Comparison of ENCODE assay signal across 12 cellular contexts in genomic region chr7:74372060-74372408, GRCh38.
DNase-seq lines count a peak whose midpoint lies in the region; ATAC-seq, FAIRE-seq and TF ChIP-seq lines count a peak whose summit lies in the region.
"Had no signal": no experiment of that assay in that cellular context is flagged by ENCODE, and none has a peak within 500 bp of the region (broad histone marks: within the 10 kb centered on the region; RNA-seq: fewer than 3 reads in every experiment).

No MANE protein-coding gene starts in this region.

- no peak for FAIRE-seq in H1 (lab: Jason Lieb, UNC)
- FAIRE-seq: colon had no signal

- no peak for DNase-seq in MM.1S
- DNase-seq in H1 (ENCODE audit: low read depth in 1 of 2, low spot score in 2 of 2), result peak in 1 of 2 experiments; percentile 55
- DNase-seq in midbrain (lab: John Stamatoyannopoulos, UW), result peak; percentile 72
- no peak for DNase-seq in thoracic aorta (ENCODE audit: low spot score)
- DNase-seq in GDM1 (lab: John Stamatoyannopoulos, UW), result no peak
- DNase-seq: activated CD4-positive, alpha-beta T cell treated with anti-CD3 and anti-CD28 coated beads for 1 hour; activated gamma-delta T cell treated with Interleukin-2 at 50 U/mL for 16 hours; DMS 273 treated with DMSO at 0.1 percent for 48 hours; SK-N-SH had no signal

- CTCF ChIA-PET in H1 (lab: Charles Lee; ENCODE audit: partially characterized antibody), result interaction anchor here (0.8 to 2.3 kb wide), 5 partner anchors 29 to 274 kb away, joined by 3 to 10 read pairs (median 5); no protein-coding TSS in a partner anchor

- no peak overlapping the region for H4K91ac ChIP-seq in H1 (replicated peaks; ENCODE audit: insufficient read length, low read length)

- H2BK5ac ChIP-seq in H1 (ENCODE audit: low read depth, low read length), result 0 out of 2 replicates have a peak overlapping the region, but pooled peaks have one; percentile 3

- TF ChIP-seq RAD21 in H1 (IDR thresholded peaks at IDR 0.05 in 1 of 2, conservative IDR thresholded peaks at IDR 0.05 in 1 of 2; ENCODE audit: low read depth in 2 of 2, low read length in 2 of 2), result no peak

- peak in 1 of 2 experiments; percentile 19; a peak in 1 of 3 replicates for TF ChIP-seq POLR2A in H1 (IDR thresholded peaks at IDR 0.05; ENCODE audit: control extremely low read depth in 1 of 2, low read depth in 2 of 2, low read length in 2 of 2)

- no peak overlapping the region for H3K23ac ChIP-seq in H1 (ENCODE audit: insufficient read length)

- no peak overlapping the region for H3K14ac ChIP-seq in H1 (ENCODE audit: insufficient read length)

- no peak overlapping the region; the same call in 1 of the 2 replicates for H3K18ac ChIP-seq in H1 (ENCODE audit: extremely low read depth, low read length)

- H3K27me3 ChIP-seq in MM.1S (replicated peaks; ENCODE audit: insufficient read depth, low read length) (no peaks in the 10 kb centered on the region; the same call in 1 of the 2 replicates), H1 (replicated peaks in 1 of 4; ENCODE audit: control insufficient read depth in 3 of 4, extremely low read depth in 1 of 4, insufficient read depth in 3 of 4, low read length in 3 of 4) (no peaks in the 10 kb centered on the region; a peak in 1 of 7 replicates), thoracic aorta (replicated peaks; ENCODE audit: insufficient read depth) (no peaks in the 10 kb centered on the region)

- no peak overlapping the region for H2BK20ac ChIP-seq in H1 (ENCODE audit: low read length)

- no peak overlapping the region for H4K8ac ChIP-seq in H1 (ENCODE audit: extremely low read depth, insufficient read depth, low read length)

- no peaks in the 10 kb centered on the region for H3K36me3 ChIP-seq in MM.1S (replicated peaks; ENCODE audit: insufficient read depth, low read length)
- peaks cover 0 to 11% (median 3%) of the 10 kb centered on the region in 4 experiments; a peak in 2 of 8 replicates for H3K36me3 ChIP-seq in H1 (ENCODE audit: control insufficient read depth in 2 of 4, insufficient read depth in 4 of 4, low read length in 3 of 4)
- peaks cover 10% of the 10 kb centered on the region for H3K36me3 ChIP-seq in thoracic aorta

- H3K4me3 ChIP-seq in MM.1S (ENCODE audit: low read length), result peak overlapping the region; percentile 38
- H3K4me3 ChIP-seq in H1 (ENCODE audit: extremely low read depth in 1 of 4, insufficient read depth in 2 of 4, low read depth in 3 of 4, low read length in 4 of 4), result peak overlapping the region; percentile 1 to 56 (median 36); a peak in 5 of 8 replicates
- no peak overlapping the region for H3K4me3 ChIP-seq in thoracic aorta

- no peak overlapping the region for H2BK12ac ChIP-seq in H1 (ENCODE audit: low read depth, low read length)

- no peak overlapping the region for H3K27ac ChIP-seq in MM.1S (ENCODE audit: low read length)
- no peak overlapping the region for H3K27ac ChIP-seq in H1 (ENCODE audit: low read depth, low read length)
- H3K27ac ChIP-seq in thoracic aorta, result peak overlapping the region; percentile 5 to 8

- H3K4me2 ChIP-seq in MM.1S (ENCODE audit: low read depth, low read length), result peak overlapping the region; percentile 87
- peak overlapping the region; percentile 64 to 80 for H3K4me2 ChIP-seq in H1 (ENCODE audit: insufficient read depth in 1 of 2, low read depth in 2 of 2, low read length in 2 of 2)

- H4K5ac ChIP-seq in H1 (ENCODE audit: insufficient read length, low read depth, low read length), result peak overlapping the region; percentile 24

- no peaks in the 10 kb centered on the region for H3K79me1 ChIP-seq in H1 (ENCODE audit: low read depth, low read length)

- ATAC-seq in thoracic aorta (ENCODE audit: insufficient number of reproducible peaks, low FRiP score, low read depth), result no peak
- ATAC-seq in GM18498 (IDR thresholded peaks at IDR 0.05; ENCODE audit: unreplicated experiment), result no peak
- ATAC-seq in HG03521 (IDR thresholded peaks at IDR 0.05; ENCODE audit: unreplicated experiment), result no peak

- H4K20me1 ChIP-seq in MM.1S (ENCODE audit: insufficient read depth, low read length) (no peaks in the 10 kb centered on the region), H1 (replicated peaks in 1 of 2; ENCODE audit: control insufficient read depth in 1 of 2, insufficient read depth in 2 of 2, low read length in 2 of 2) (no peaks in the 10 kb centered on the region)

- no peaks in the 10 kb centered on the region for H3K9me2 ChIP-seq in MM.1S (replicated peaks; ENCODE audit: insufficient read depth, low read length)
- H3K9me2 ChIP-seq: SK-N-SH had no signal

- no peak overlapping the region for H2AK5ac ChIP-seq in H1 (ENCODE audit: low read depth, low read length)

- H3F3A ChIP-seq in MM.1S (ENCODE audit: insufficient read depth, low read length), result no peaks in the 10 kb centered on the region

- peak overlapping the region; percentile 98 for H2AFZ ChIP-seq in MM.1S (ENCODE audit: low read length)
- H2AFZ ChIP-seq in H1 (ENCODE audit: low read length), result no peak overlapping the region

- no peak overlapping the region for H2BK15ac ChIP-seq in H1 (ENCODE audit: low read length)

- no peak overlapping the region for H2BK120ac ChIP-seq in H1 (replicated peaks; ENCODE audit: low read depth, low read length)

- H3K4ac ChIP-seq in H1 (replicated peaks; ENCODE audit: insufficient read length, low read depth, low read length), result no peak overlapping the region

- H3K79me2 ChIP-seq in MM.1S (ENCODE audit: low read length), result no peaks in the 10 kb centered on the region
- H3K79me2 ChIP-seq in H1 (ENCODE audit: control insufficient read depth in 1 of 2, insufficient read depth in 2 of 2, low read length in 2 of 2), result no peaks in the 10 kb centered on the region

- no peak for TF ChIP-seq CTCF in MM.1S (IDR thresholded peaks at IDR 0.05; ENCODE audit: low read length)
- no peak for TF ChIP-seq CTCF in H1 (IDR thresholded peaks at IDR 0.05; ENCODE audit: control extremely low read depth in 1 of 3, insufficient read depth in 1 of 3, low read depth in 1 of 3, low read length in 3 of 3)
- TF ChIP-seq CTCF in thoracic aorta (IDR thresholded peaks at IDR 0.05), result no peak

- WGBS in H1 (ENCODE audit: extremely low coverage in 1 of 2, insufficient coverage in 1 of 2, insufficient read length in 1 of 2, insufficient replicate concordance in 2 of 2, low coverage in 1 of 2, low lambda C conversion rate in 2 of 2, missing lambda C conversion rate in 1 of 2), 2 experiments, result 38% methylated on average over 5 of the region's 8 CpGs; no CpG with 5 or more reads in 1 of the 2 experiments

- peaks cover 7% of the 10 kb centered on the region; the same call in 1 of the 2 replicates for H3K23me2 ChIP-seq in H1 (ENCODE audit: low read depth, low read length)

- H3K9me3 ChIP-seq in MM.1S (replicated peaks; ENCODE audit: insufficient read depth, low read length) (no peaks in the 10 kb centered on the region), H1 (ENCODE audit: insufficient read depth in 2 of 2, low read depth in 1 of 2, low read length in 1 of 2) (no peaks in the 10 kb centered on the region), thoracic aorta (no peaks in the 10 kb centered on the region)
- H3K9me3 ChIP-seq: SK-N-SH had no signal

- H3K56ac ChIP-seq in H1 (replicated peaks; ENCODE audit: insufficient read length, low read depth, low read length), result no peak overlapping the region

- no peak for TF ChIP-seq EP300 in H1 (IDR thresholded peaks at IDR 0.05; ENCODE audit: borderline replicate concordance in 1 of 2, low read depth in 2 of 2, low read length in 2 of 2)

- H3K9ac ChIP-seq in MM.1S (ENCODE audit: low read length), result 0 out of 2 replicates have a peak overlapping the region, but pooled peaks have one; percentile 22
- no peak overlapping the region for H3K9ac ChIP-seq in H1 (replicated peaks in 1 of 4; ENCODE audit: extremely low read depth in 1 of 4, low read depth in 3 of 4, low read length in 3 of 4)
- H3K9ac ChIP-seq: SK-N-SH had no signal

- H3K4me1 ChIP-seq in MM.1S (ENCODE audit: low read length) (peaks cover 9% of the 10 kb centered on the region), H1 (replicated peaks in 1 of 4; ENCODE audit: control insufficient read depth in 3 of 4, insufficient read depth in 4 of 4, low read length in 3 of 4) (peaks cover 0 to 9% (median 4%) of the 10 kb centered on the region in 4 experiments; a peak in 4 of 7 replicates), thoracic aorta (ENCODE audit: control insufficient read depth in 1 of 2, low read depth in 2 of 2) (peaks cover 3 to 12% of the 10 kb centered on the region in 2 donors)

- POLR2A ChIA-PET in H1 (lab: Charles Lee; ENCODE audit: partially characterized antibody), result interaction anchor here (0.6 to 1.8 kb wide), 4 partner anchors 8 to 100 kb away, joined by 3 to 5 read pairs (median 3); partner anchors contain the start of gene CLIP2

TF ChIP-seq in H1, 55 proteins besides CTCF, POLR2A, EP300 and RAD21 (continues in another document):
- TF ChIP-seq GTF2F1 (IDR thresholded peaks at IDR 0.05; ENCODE audit: borderline replicate concordance, low read depth, low read length) (no peak), ATF2 (IDR thresholded peaks at IDR 0.05; ENCODE audit: low read length) (no peak), USF2 (IDR thresholded peaks at IDR 0.05; ENCODE audit: low read length) (no peak), HDAC6 (IDR thresholded peaks at IDR 0.05; ENCODE audit: low read depth, low read length) (no peak), CBX8 (IDR thresholded peaks at IDR 0.05; ENCODE audit: borderline replicate concordance, low read depth, low read length) (no peak), MAFK (IDR thresholded peaks at IDR 0.05; ENCODE audit: low read depth, low read length) (no peak), KDM1A (IDR thresholded peaks at IDR 0.05; ENCODE audit: borderline replicate concordance, low read length) (no peak)

Comparison
In these comparisons a context has a peak if more than half of its experiments do, and no peak if none do; other contexts are left out.
1. H3K27ac ChIP-seq: peak in thoracic aorta (2 of 2); none in MM.1S (single experiment) and H1 (single experiment).